In the genomic region with DNA sequence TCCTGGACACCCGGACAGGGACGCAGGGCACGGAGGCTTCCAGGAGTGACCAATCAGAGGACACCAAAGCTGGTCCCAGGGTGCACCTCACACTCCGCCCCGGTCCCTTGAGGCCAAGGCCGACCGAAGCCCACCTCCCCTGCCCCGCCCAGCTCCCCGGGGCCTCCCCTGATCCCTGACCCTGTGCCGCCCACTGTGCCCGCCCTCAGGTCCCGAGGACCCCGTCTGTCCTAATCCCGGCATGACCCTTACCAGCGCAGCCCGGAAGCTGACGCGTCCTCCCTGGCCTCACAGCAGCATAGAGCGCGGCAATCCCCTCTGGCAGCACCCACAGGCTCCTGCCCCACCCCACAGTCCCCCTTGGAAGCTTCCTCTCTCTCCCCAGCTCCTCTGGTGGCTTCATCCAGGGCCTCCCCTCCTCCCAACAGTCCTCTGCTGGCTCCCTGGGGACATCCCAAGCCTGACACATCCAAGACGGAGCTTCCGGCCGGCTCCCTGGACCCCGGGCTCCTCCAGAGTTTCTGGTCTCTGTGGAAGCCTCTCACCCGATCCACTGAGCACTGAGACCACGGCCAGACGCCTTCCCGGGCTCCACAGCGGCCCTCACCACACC, we compare ENCODE assay signal across 11 cellular contexts. TPM values are rescaled to one million over a fixed set of nuclear protein-coding genes. Genes with fewer than 3 reads are reported as not detected.
DNase-seq lines count a peak whose midpoint lies in the region; ATAC-seq and TF ChIP-seq lines count a peak whose summit lies in the region.
"Had no signal": no experiment of that assay in that cellular context is flagged by ENCODE, and none has a peak within 500 bp of the region (broad histone marks: within the 10 kb centered on the region; RNA-seq: fewer than 3 reads in every experiment).

No MANE protein-coding gene starts in this region.

- H3K27ac ChIP-seq in HCT116 (ENCODE audit: low read depth, low read length) (no peak overlapping the region), lower lobe of right lung (no peak overlapping the region)

- H3K27me3 Mint-ChIP-seq in activated B cell treated with CpG ODN at 0.5 μM for 24 hours = peaks cover 7% of the 10 kb centered on the region

- DNase-seq in COR-L47 (lab: John Stamatoyannopoulos, UW) (peak; percentile 17), HCT116 (ENCODE audit: low read depth, low spot score) (no peak), activated B cell treated with CpG ODN at 0.5 μM for 24 hours (no peak), lower lobe of right lung (no peak), T1000 (lab: John Stamatoyannopoulos, UW) (no peak)
- DNase-seq: H9, SHP77 treated with DMSO at 0.1 percent for 48 hours had no signal

- POLR2A ChIA-PET in HCT116 (lab: Charles Lee) = no interaction called here
- POLR2A ChIA-PET in activated B cell treated with CpG ODN at 0.5 μM for 24 hours (lab: Charles Lee) = no interaction called here

- TF ChIP-seq POLR2A in HCT116 (IDR thresholded peaks at IDR 0.05; ENCODE audit: borderline replicate concordance, extremely low read depth, insufficient read depth, insufficient read length) = no peak

- H3K9me3 ChIP-seq in HCT116 (ENCODE audit: control insufficient read depth in 1 of 2, insufficient read depth in 1 of 2, low read depth in 1 of 2, low read length in 2 of 2) (no peaks in the 10 kb centered on the region; a peak in 1 of 4 replicates), lower lobe of right lung (no peaks in the 10 kb centered on the region)

- H2AFZ ChIP-seq in HCT116 (ENCODE audit: low read depth, low read length, poor library complexity, severe bottlenecking) = no peak overlapping the region

- intact Hi-C loops in HCT116 (cut with micrococcal nuclease) = no loop called here
- intact Hi-C loops in activated B cell treated with CpG ODN at 0.5 μM for 24 hours (cut with micrococcal nuclease) = no loop called here
- intact Hi-C loops in lower lobe of right lung (cut with DNase I) = no loop called here

- TF ChIP-seq RAD21 in HCT116 (IDR thresholded peaks at IDR 0.05; ENCODE audit: low read depth) = no peak

- H3K36me3 Mint-ChIP-seq in activated B cell treated with CpG ODN at 0.5 μM for 24 hours (ENCODE audit: low read depth) = no peaks in the 10 kb centered on the region

- CTCF ChIA-PET in HCT116 (lab: Charles Lee) = interaction anchor here (1.0 kb wide), 1 partner anchor 14 kb away, joined by 4 read pairs; no protein-coding TSS in a partner anchor
- CTCF ChIA-PET in activated B cell treated with CpG ODN at 0.5 μM for 24 hours (lab: Charles Lee) = no interaction called here

- peak; percentile 44 for ATAC-seq in HCT116
- ATAC-seq in activated B cell treated with CpG ODN at 0.5 μM for 24 hours (ENCODE audit: low read depth) = peak; percentile 18
- peak; percentile 22 to 48 for ATAC-seq in lower lobe of right lung
- ATAC-seq in HG03521 (IDR thresholded peaks at IDR 0.05; ENCODE audit: unreplicated experiment) = no peak
- no peak for ATAC-seq in GM21367 (IDR thresholded peaks at IDR 0.05; ENCODE audit: unreplicated experiment)

- H3K4me3 Mint-ChIP-seq in activated B cell treated with CpG ODN at 0.5 μM for 24 hours = no peak overlapping the region
- H3K4me3 Mint-ChIP-seq: brain, H9 had no signal

- no peaks in the 10 kb centered on the region for H3K9me2 ChIP-seq in HCT116 (ENCODE audit: insufficient read depth)

- no peaks in the 10 kb centered on the region for H4K20me1 ChIP-seq in HCT116 (ENCODE audit: insufficient read depth)

- H3K36me3 ChIP-seq in HCT116 (ENCODE audit: control insufficient read depth in 1 of 2, insufficient read depth in 2 of 2, low read length in 2 of 2) (no peaks in the 10 kb centered on the region), lower lobe of right lung (peaks cover 5% of the 10 kb centered on the region)

- no peaks in the 10 kb centered on the region for H3K4me1 Mint-ChIP-seq in activated B cell treated with CpG ODN at 0.5 μM for 24 hours

- H3K4me3 ChIP-seq in HCT116 (replicated peaks in 1 of 2; ENCODE audit: low read depth in 1 of 2, low read length in 2 of 2) (no peak overlapping the region), lower lobe of right lung (no peak overlapping the region)

- TF ChIP-seq CTCF in HCT116 (IDR thresholded peaks at IDR 0.05 in 2 of 3, conservative IDR thresholded peaks at IDR 0.05 in 1 of 3; ENCODE audit: borderline replicate concordance in 1 of 3, insufficient read depth in 1 of 3, low read depth in 2 of 3, low read length in 2 of 3) (no peak), activated B cell treated with CpG ODN at 0.5 μM for 24 hours (IDR thresholded peaks at IDR 0.05) (no peak), lower lobe of right lung (IDR thresholded peaks at IDR 0.05) (no peak)

- no peaks in the 10 kb centered on the region for H3K79me2 ChIP-seq in HCT116 (ENCODE audit: insufficient read depth, low read length)

- no peaks in the 10 kb centered on the region for H3K9me3 Mint-ChIP-seq in activated B cell treated with CpG ODN at 0.5 μM for 24 hours

- H3K27ac Mint-ChIP-seq in activated B cell treated with CpG ODN at 0.5 μM for 24 hours = no peak overlapping the region
- H3K27ac Mint-ChIP-seq: brain, H9 had no signal

- RAD21 ChIA-PET in HCT116 (lab: Charles Lee; ENCODE audit: low non-redundant PET in 1 of 2, low total read pairs in 2 of 2, uncharacterized antibody in 2 of 2, unreplicated experiment in 2 of 2) = no interaction called here

- H3K9ac ChIP-seq in HCT116 (ENCODE audit: low read length) = no peak overlapping the region

- peaks cover 0 to 8% of the 10 kb centered on the region in 2 experiments; a peak in 2 of 4 replicates for H3K4me1 ChIP-seq in HCT116 (ENCODE audit: control insufficient read depth in 1 of 2, insufficient read depth in 2 of 2, low read length in 2 of 2)
- no peaks in the 10 kb centered on the region for H3K4me1 ChIP-seq in lower lobe of right lung

- H3K4me2 ChIP-seq in HCT116 (ENCODE audit: low read length) = no peak overlapping the region

- BruUV-seq in HCT116 (replicated peaks; lab: Mats Ljungman, UMichigan) = no TSS peak

- H3K27me3 ChIP-seq in HCT116 (ENCODE audit: insufficient read depth, low read length) (no peaks in the 10 kb centered on the region), lower lobe of right lung (ENCODE audit: low read depth) (peaks cover 4% of the 10 kb centered on the region)

TF ChIP-seq in HCT116, 20 proteins besides CTCF, POLR2A, EP300 and RAD21:
- TF ChIP-seq ELF1 (IDR thresholded peaks at IDR 0.05; ENCODE audit: borderline replicate concordance, low read depth) = no peak
- no peak for TF ChIP-seq ZBTB33 (IDR thresholded peaks at IDR 0.05; ENCODE audit: extremely low read depth, insufficient replicate concordance, low read length)
- no peak for TF ChIP-seq TCF7L2 (IDR thresholded peaks at IDR 0.05; ENCODE audit: borderline replicate concordance, extremely low read depth, insufficient read depth, insufficient read length)
- TF ChIP-seq SIN3A (IDR thresholded peaks at IDR 0.05; ENCODE audit: low read depth) = no peak
- TF ChIP-seq SRF (IDR thresholded peaks at IDR 0.05; ENCODE audit: low read depth) = no peak
TF ChIP-seq in HCT116: peak in this region for 0.

RNA-seq across cellular contexts. Expression of gene CDC34, which starts 7.4 kb away (rescaled TPM):
- 87.4 TPM for total RNA-seq in HCT116 (2021; ENCODE audit: unreplicated experiment)
- polyA plus RNA-seq in HCT116 (2012) = 89.3 and 95.6 TPM in 2 replicates
- total RNA-seq in activated B cell treated with CpG ODN at 0.5 μM for 24 hours = 19.8 and 23.1 TPM in 2 replicates
- total RNA-seq in lower lobe of right lung = 40.0 TPM

RNA-seq across cellular contexts. Expression of gene TPGS1, which starts 16.9 kb away (rescaled TPM):
- total RNA-seq in HCT116 (2021; ENCODE audit: unreplicated experiment) = 19.1 TPM
- polyA plus RNA-seq in HCT116 (2012) = 8.6 and 8.8 TPM in 2 replicates
- total RNA-seq in activated B cell treated with CpG ODN at 0.5 μM for 24 hours = 20.3 and 23.8 TPM in 2 replicates
- total RNA-seq in lower lobe of right lung = 18.8 TPM

RNA-seq across cellular contexts. Expression of gene GZMM, which starts 19.7 kb away (rescaled TPM):
- 0.59 TPM for total RNA-seq in HCT116 (2021; ENCODE audit: unreplicated experiment)
- polyA plus RNA-seq in HCT116 (2012) = 0.53 and 0.67 TPM in 2 replicates
- 0.22 TPM in 1 of 2 replicates, not detected in the other for total RNA-seq in activated B cell treated with CpG ODN at 0.5 μM for 24 hours
- 3.6 TPM for total RNA-seq in lower lobe of right lung
- total RNA-seq: endothelial cell of umbilical vein had no signal
- polyA plus RNA-seq: endothelial cell of umbilical vein had no signal

RNA-seq across cellular contexts. Expression of gene MADCAM1, which starts 27.9 kb away (rescaled TPM):
- 0.57 TPM for total RNA-seq in HCT116 (2021; ENCODE audit: unreplicated experiment)
- polyA plus RNA-seq in HCT116 (2012) = 0.16 and 0.31 TPM in 2 replicates
- 0.40 and 0.76 TPM in 2 replicates for total RNA-seq in activated B cell treated with CpG ODN at 0.5 μM for 24 hours
- 0.92 TPM for total RNA-seq in lower lobe of right lung

RNA-seq across cellular contexts. Expression of gene BSG, which starts 48.2 kb away (rescaled TPM):
- total RNA-seq in HCT116 (2021; ENCODE audit: unreplicated experiment) (603 TPM), activated B cell treated with CpG ODN at 0.5 μM for 24 hours (150 and 152 TPM in 2 replicates), lower lobe of right lung (366 TPM)
- 735 and 929 TPM in 2 replicates for polyA plus RNA-seq in HCT116 (2012)

Comparison
In these comparisons a context has a peak if more than half of its experiments do, and no peak if none do; other contexts are left out.
1. ATAC-seq: peak in HCT116 (single experiment), activated B cell treated with CpG ODN at 0.5 μM for 24 hours (single experiment) and lower lobe of right lung (2 of 2); none in HG03521 (single experiment) and GM21367 (single experiment).